In genomic region chr14:60161176-60162107, GRCh38 we compare ENCODE assay signal across 8 cellular contexts. TPM values are rescaled to one million over a fixed set of nuclear protein-coding genes. Genes with fewer than 3 reads are reported as not detected.
A peak's percentile ranks its signal among the peaks of the same experiment; 100 is the strongest.
DNase-seq lines count a peak whose midpoint lies in the region; ATAC-seq and TF ChIP-seq lines count a peak whose summit lies in the region.

No MANE protein-coding gene starts in this region.

- no peaks in the 10 kb centered on the region for H3K9me3 Mint-ChIP-seq in neural crest cell

- H3K36me3 ChIP-seq in GM23248 (ENCODE audit: low read depth) (no peaks in the 10 kb centered on the region), ascending aorta (no peaks in the 10 kb centered on the region), smooth muscle cell (ENCODE audit: low read depth) (no peaks in the 10 kb centered on the region)

- H3K4me3 Mint-ChIP-seq in neural crest cell: peak overlapping the region; percentile 71

- peaks cover 19% of the 10 kb centered on the region for H3K4me1 Mint-ChIP-seq in neural crest cell

- ATAC-seq in left colon: no peak

- 11 to 19% methylated on average over 2 of the region's 2 CpGs for WGBS in GM23248 (ENCODE audit: low coverage in 1 of 2, low lambda C conversion rate in 2 of 2, missing lambda C conversion rate in 2 of 2), 2 experiments
- WGBS in smooth muscle cell (ENCODE audit: low lambda C conversion rate): 77% methylated on average over 2 of the region's 2 CpGs

- H3F3A ChIP-seq in GM23248 (ENCODE audit: insufficient read depth): peaks cover 8% of the 10 kb centered on the region
- H3F3A ChIP-seq in smooth muscle cell (ENCODE audit: low read depth): no peaks in the 10 kb centered on the region

- no peaks in the 10 kb centered on the region for H3K36me3 Mint-ChIP-seq in neural crest cell (ENCODE audit: low read depth)

- TF ChIP-seq CTCF in ascending aorta (IDR thresholded peaks at IDR 0.05): no peak
- TF ChIP-seq CTCF in neural crest cell (conservative IDR thresholded peaks at IDR 0.05): no peak
- no peak for TF ChIP-seq CTCF in smooth muscle cell (IDR thresholded peaks at IDR 0.05; ENCODE audit: borderline replicate concordance, insufficient read depth, poor library complexity, severe bottlenecking)

- H3K4me3 ChIP-seq in GM23248 (no peak overlapping the region), ascending aorta (no peak overlapping the region), smooth muscle cell (no peak overlapping the region)

- H3K27ac ChIP-seq in GM23248: peak overlapping the region; percentile 48
- peak overlapping the region; percentile 46 to 66 for H3K27ac ChIP-seq in ascending aorta
- no peak overlapping the region for H3K27ac ChIP-seq in smooth muscle cell (ENCODE audit: low read depth)

- H3K9ac ChIP-seq in GM23248 (no peak overlapping the region), smooth muscle cell (ENCODE audit: low read depth) (no peak overlapping the region)

- no peak overlapping the region for H3K27ac Mint-ChIP-seq in neural crest cell (ENCODE audit: unreplicated experiment)

- no peak overlapping the region for H3K4me2 ChIP-seq in GM23248 (ENCODE audit: unreplicated experiment)
- H3K4me2 ChIP-seq in smooth muscle cell: no peak overlapping the region

- intact Hi-C loops in ascending aorta (cut with DNase I): loop anchor here (10.0 kb wide), 3 partner anchors 477 to 1113 kb away; no protein-coding TSS in a partner anchor
- intact Hi-C loops in left colon (cut with DNase I, micrococcal nuclease): no loop called here

- no peaks in the 10 kb centered on the region for H3K27me3 ChIP-seq in GM23248 (replicated peaks; ENCODE audit: insufficient read depth)
- H3K27me3 ChIP-seq in ascending aorta: no peaks in the 10 kb centered on the region
- H3K27me3 ChIP-seq in smooth muscle cell (ENCODE audit: low read depth): no peaks in the 10 kb centered on the region

- no peaks in the 10 kb centered on the region for H4K20me1 ChIP-seq in GM23248 (ENCODE audit: insufficient read depth)
- peaks cover 18% of the 10 kb centered on the region for H4K20me1 ChIP-seq in smooth muscle cell (ENCODE audit: low read depth)

- H3K9me2 ChIP-seq in GM23248 (ENCODE audit: insufficient read depth): no peaks in the 10 kb centered on the region

- peak; percentile 72 for DNase-seq in GM23248
- peak; percentile 91 for DNase-seq in NCI-H2029 (lab: John Stamatoyannopoulos, UW)
- DNase-seq in ascending aorta (ENCODE audit: low spot score in 2 of 2): peak in 1 of 2 donors; percentile 68
- no peak for DNase-seq in neural crest cell (ENCODE audit: low read depth, low spot score)
- no peak for DNase-seq in HuH-7.5 (ENCODE audit: low spot score)
- no peak for DNase-seq in NCI-H1417 treated with DMSO at 0.1 percent for 48 hours (lab: John Stamatoyannopoulos, UW)
- DNase-seq in left colon: no peak
- no peak for DNase-seq in smooth muscle cell (lab: John Stamatoyannopoulos, UW; ENCODE audit: unreplicated experiment)

- H3K9me3 ChIP-seq in GM23248 (ENCODE audit: low read depth): no peaks in the 10 kb centered on the region
- H3K9me3 ChIP-seq in ascending aorta: no peaks in the 10 kb centered on the region
- H3K9me3 ChIP-seq in smooth muscle cell (replicated peaks; ENCODE audit: low read depth): no peaks in the 10 kb centered on the region

- H3K79me2 ChIP-seq in GM23248 (ENCODE audit: insufficient read depth) (peaks cover 76% of the 10 kb centered on the region), smooth muscle cell (ENCODE audit: low read depth) (peaks cover 60% of the 10 kb centered on the region)

- in situ Hi-C loops in GM23248 (cut with MboI): no loop called here

- no peak overlapping the region for H2AFZ ChIP-seq in GM23248
- no peak overlapping the region for H2AFZ ChIP-seq in smooth muscle cell (ENCODE audit: low read depth)

- H3K4me1 ChIP-seq in GM23248 (ENCODE audit: insufficient read depth) (peaks cover 21% of the 10 kb centered on the region), ascending aorta (peaks cover 0 to 32% of the 10 kb centered on the region in 2 donors), smooth muscle cell (ENCODE audit: low read depth) (peaks cover 14% of the 10 kb centered on the region)

- no peaks in the 10 kb centered on the region for H3K27me3 Mint-ChIP-seq in neural crest cell (ENCODE audit: low read depth)

RNA-seq across cellular contexts. Expression of gene DHRS7, which starts 3.8 kb away (rescaled TPM):
- total RNA-seq in GM23248 (2014; rRNA removed; shearing (Covaris generic)): 55.0 and 82.6 TPM in 2 replicates
- 88.9 and 89.8 TPM in 2 replicates for polyA plus RNA-seq in GM23248 (2016; fragmentation: Nextera tagmentation; extraction: Ambion mirVana)
- 34.8 TPM for total RNA-seq in ascending aorta
- total RNA-seq in neural crest cell: 38.9 and 41.7 TPM in 2 replicates
- total RNA-seq in left colon: 10 to 100 TPM; 80.8 to 90.9 TPM
- 64.7 and 88.6 TPM in 2 replicates for total RNA-seq in smooth muscle cell
- 74.8 and 91.0 TPM in 2 replicates for polyA plus RNA-seq in smooth muscle cell

Comparison
In these comparisons a context has a peak if more than half of its experiments do, and no peak if none do; other contexts are left out.
1. DNase-seq: peak in GM23248 (single experiment) and NCI-H2029 (single experiment); none in neural crest cell (single experiment), HuH-7.5 (single experiment), NCI-H1417 treated with DMSO at 0.1 percent for 48 hours (single experiment), left colon (0 of 2) and smooth muscle cell (single experiment).